Comparison of ENCODE assay signal across 8 cellular contexts in genomic region chr10:28939352-28940157, GRCh38.
DNase-seq lines count a peak whose midpoint lies in the region; ATAC-seq, FAIRE-seq and TF ChIP-seq lines count a peak whose summit lies in the region.

No MANE protein-coding gene starts in this region.

- 3% methylated on average over 26 of the region's 26 CpGs for WGBS in A549 (ENCODE audit: missing lambda C conversion rate)
- WGBS in testis, 2 donors: 30 to 38% methylated on average over 26 of the region's 26 CpGs

- ATAC-seq in A549: peak; percentile 94 to 96
- ATAC-seq in GM21619 (IDR thresholded peaks at IDR 0.05; ENCODE audit: unreplicated experiment): no peak
- no peak for ATAC-seq in HG02938 (IDR thresholded peaks at IDR 0.05; ENCODE audit: unreplicated experiment)

- peak; percentile 95 for FAIRE-seq in A549 (lab: Jason Lieb, UNC)

- H4K20me1 ChIP-seq in Karpas-422 (ENCODE audit: insufficient read depth, low read depth, low read length): no peaks in the 10 kb centered on the region

- peaks cover 9% of the 10 kb centered on the region; the same call in 2 of the 3 replicates for H3K9me3 ChIP-seq in A549
- no peaks in the 10 kb centered on the region for H3K9me3 ChIP-seq in Karpas-422 (ENCODE audit: low read length)
- H3K9me3 ChIP-seq in testis: no peaks in the 10 kb centered on the region

- no peaks in the 10 kb centered on the region for H3K36me3 ChIP-seq in Karpas-422 (ENCODE audit: insufficient read depth, low read length)
- no peaks in the 10 kb centered on the region for H3K36me3 ChIP-seq in testis (ENCODE audit: low read depth, missing control alignments)

- DNase-seq in A549 (ENCODE audit: low read depth in 1 of 2, low spot score in 1 of 2) (peak; percentile 92 to 100), Karpas-422 (peak; percentile 44), SHP77 treated with DMSO at 0.1 percent for 48 hours (lab: John Stamatoyannopoulos, UW) (peak; percentile 97), testis (peak; percentile 38), GDM1 (lab: John Stamatoyannopoulos, UW) (no peak)

- TF ChIP-seq CTCF in A549 (IDR thresholded peaks at IDR 0.05) (peak; percentile 89), testis (IDR thresholded peaks at IDR 0.05) (no peak)

- TF ChIP-seq RAD21 in A549 (conservative IDR thresholded peaks at IDR 0.05 in 1 of 2, IDR thresholded peaks at IDR 0.05 in 1 of 2): peak; percentile 64 to 68

- H3K9me2 ChIP-seq in Karpas-422 (replicated peaks; ENCODE audit: insufficient read depth, low read length): no peaks in the 10 kb centered on the region

- no peaks in the 10 kb centered on the region for H3K79me2 ChIP-seq in Karpas-422 (ENCODE audit: low read length)

- H3K27ac ChIP-seq in A549 (peak overlapping the region; percentile 85), Karpas-422 (ENCODE audit: low read length) (no peak overlapping the region), testis (no peak overlapping the region)

- H2AFZ ChIP-seq in Karpas-422 (ENCODE audit: low read length): no peak overlapping the region

- peak overlapping the region; percentile 35 for H3K4me3 ChIP-seq in A549
- H3K4me3 ChIP-seq in Karpas-422 (ENCODE audit: low read length): no peak overlapping the region
- peak overlapping the region; percentile 18 for H3K4me3 ChIP-seq in iPS-11a (ENCODE audit: low read depth, low read length)
- H3K4me3 ChIP-seq in testis: peak overlapping the region in 1 of 2 donors; percentile 22

- H3K4me1 ChIP-seq in A549: peaks cover 35% of the 10 kb centered on the region
- no peaks in the 10 kb centered on the region for H3K4me1 ChIP-seq in Karpas-422 (ENCODE audit: low read length)
- H3K4me1 ChIP-seq in testis: no peaks in the 10 kb centered on the region

- no peaks in the 10 kb centered on the region for H3K27me3 ChIP-seq in Karpas-422 (ENCODE audit: low read length)
- H3K27me3 ChIP-seq in testis: no peaks in the 10 kb centered on the region

- peak; percentile 95 to 97 for TF ChIP-seq EP300 in A549 (IDR thresholded peaks at IDR 0.05)

- no peak overlapping the region for H3K9ac ChIP-seq in Karpas-422 (ENCODE audit: low read length)

- TF ChIP-seq POLR2A in A549 (IDR thresholded peaks at IDR 0.05; ENCODE audit: low read length): no peak
- no peak for TF ChIP-seq POLR2A in testis (IDR thresholded peaks at IDR 0.05)

- CTCF ChIA-PET in A549 (lab: Yijun Ruan, JAX): interaction anchor here (0.5 to 3.4 kb wide), 82 partner anchors 9 to 1097 kb away, joined by 3 to 36 read pairs (median 4); partner anchors contain the start of gene BAMBI

- POLR2A ChIA-PET in A549 (lab: Yijun Ruan, JAX): interaction anchor here (0.9 to 1.8 kb wide), 7 partner anchors 19 to 271 kb away, joined by 4 to 8 read pairs (median 6); partner anchors contain the start of gene BAMBI

- intact Hi-C loops in testis (cut with DNase I; ENCODE audit: low total_unique reads): no loop called here

- H3K4me2 ChIP-seq in A549 (peak overlapping the region; percentile 79), Karpas-422 (ENCODE audit: low read depth, low read length, poor library complexity, severe bottlenecking) (no peak overlapping the region)

TF ChIP-seq in A549, 52 proteins besides CTCF, POLR2A, EP300 and RAD21:
- TF ChIP-seq PBX3 (IDR thresholded peaks at IDR 0.05) (peak; percentile 19; the same call in 1 of the 2 replicates), HES2 (IDR thresholded peaks at IDR 0.05) (peak; percentile 88), FOSL2 (IDR thresholded peaks at IDR 0.05) (peak; percentile 56; the same call in 1 of the 2 replicates), FOSL2 (CRISPR knock-in tag; IDR thresholded peaks at IDR 0.05) (peak; percentile 86), GATA3 (IDR thresholded peaks at IDR 0.05; ENCODE audit: borderline replicate concordance) (peak; percentile 97), SMC3 (IDR thresholded peaks at IDR 0.05) (peak; percentile 71), CBX8 (IDR thresholded peaks at IDR 0.05) (no peak), HEYL (CRISPR knock-in tag; IDR thresholded peaks at IDR 0.05) (0 out of 2 replicates have a peak, but pooled peaks have one; percentile 24), MYC (IDR thresholded peaks at IDR 0.05; ENCODE audit: borderline replicate concordance, low read length) (peak; percentile 38; the same call in 1 of the 2 replicates), NFE2L2 (conservative IDR thresholded peaks at IDR 0.05; ENCODE audit: low read length) (no peak), CEBPB (IDR thresholded peaks at IDR 0.05) (peak; percentile 99), JUN (IDR thresholded peaks at IDR 0.05) (peak; percentile 98), BCL3 (IDR thresholded peaks at IDR 0.05) (peak; percentile 98), JUNB (IDR thresholded peaks at IDR 0.05) (peak; percentile 89), RFX5 (IDR thresholded peaks at IDR 0.05) (0 out of 2 replicates have a peak, but pooled peaks have one; percentile 35), RNF2 (IDR thresholded peaks at IDR 0.05; ENCODE audit: borderline replicate concordance, low read depth) (no peak), ZFP36 (IDR thresholded peaks at IDR 0.05; ENCODE audit: borderline replicate concordance, partially characterized antibody) (peak; percentile 23), MAX (IDR thresholded peaks at IDR 0.05) (peak; percentile 70), CHD2 (IDR thresholded peaks at IDR 0.05; ENCODE audit: low read length, partially characterized antibody) (no peak)

Comparison
In these comparisons a context has a peak if more than half of its experiments do, and no peak if none do; other contexts are left out.
1. ATAC-seq: peak in A549 (2 of 2); none in GM21619 (single experiment) and HG02938 (single experiment).
2. H3K27ac ChIP-seq: peak in A549 (2 of 2); none in Karpas-422 (single experiment) and testis (0 of 2).